17 cellular contexts compared by ENCODE assay signal in the genomic region with DNA sequence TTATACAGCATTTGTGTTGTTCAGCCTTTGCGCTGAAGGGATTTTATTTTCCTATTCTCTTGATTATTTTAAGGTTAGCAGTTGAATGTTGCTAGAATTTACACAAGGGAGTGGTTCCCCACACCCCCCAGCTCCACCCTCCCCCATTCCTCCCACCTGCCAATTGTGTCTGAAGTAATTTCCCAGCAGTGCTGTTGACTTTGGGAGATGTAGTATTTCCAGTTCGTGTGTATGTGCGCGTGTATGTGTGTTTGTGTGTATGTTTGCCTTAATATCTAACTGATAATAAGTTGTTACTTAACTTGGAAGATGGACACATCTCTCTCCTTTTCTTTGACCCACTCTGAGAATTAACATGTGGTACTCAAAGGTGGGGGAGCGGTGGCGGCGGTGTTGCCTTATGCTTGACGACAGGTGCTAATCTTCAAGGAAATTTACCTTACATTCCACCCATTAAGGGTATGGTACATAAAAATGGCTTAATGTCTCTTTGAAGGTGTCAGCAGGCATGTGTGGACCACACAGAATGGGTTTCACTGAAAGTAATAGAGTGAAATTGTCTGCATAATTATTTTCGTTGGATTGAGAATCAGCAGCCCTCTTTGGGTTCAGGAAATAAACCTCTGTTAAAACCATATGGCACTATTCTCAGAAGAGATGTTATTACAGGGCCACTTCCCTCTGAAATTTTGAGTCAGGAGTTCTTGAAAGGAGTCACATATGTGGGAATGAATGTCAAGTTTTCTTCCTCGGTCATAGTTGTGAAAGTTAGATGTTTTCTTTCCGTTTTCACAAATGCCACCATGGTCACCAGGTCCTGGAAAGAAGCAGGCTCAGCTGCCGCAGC.
DNase-seq lines count a peak whose midpoint lies in the region; ATAC-seq, FAIRE-seq and TF ChIP-seq lines count a peak whose summit lies in the region.
"Had no signal": no experiment of that assay in that cellular context is flagged by ENCODE, and none has a peak within 500 bp of the region (broad histone marks: within the 10 kb centered on the region; RNA-seq: fewer than 3 reads in every experiment).

No MANE protein-coding gene starts in this region.

- no peak overlapping the region for H2AFZ ChIP-seq in osteoblast (ENCODE audit: low read length)

- peak; percentile 13 for FAIRE-seq in urothelium cell line (lab: Jason Lieb, UNC)
- no peak for FAIRE-seq in GM12891 (lab: Jason Lieb, UNC)

- no peaks in the 10 kb centered on the region for H3K79me1 ChIP-seq in mesendoderm (ENCODE audit: low read length)

- no peak for ATAC-seq in stimulated activated naive CD8-positive, alpha-beta T cell treated with anti-CD3 and anti-CD28 coated beads, Interleukin-15, Interleukin-2, amounts not matched to agents 100 U/mL and 50 U/mL, for 24 hours
- ATAC-seq: left lobe of liver; naive thymus-derived CD8-positive, alpha-beta T cell had no signal

- no peak overlapping the region for H3K18ac ChIP-seq in mesendoderm (ENCODE audit: low read length)

- H3K27me3 Mint-ChIP-seq in stimulated activated naive CD8-positive, alpha-beta T cell treated with anti-CD3 and anti-CD28 coated beads, Interleukin-15, Interleukin-2, amounts not matched to agents 100 ng/mL and 50 ng/mL, for 24 hours = no peaks in the 10 kb centered on the region
- peaks cover 0 to 2% (median 0%) of the 10 kb centered on the region in 3 donors for H3K27me3 Mint-ChIP-seq in immature natural killer cell (ENCODE audit: low read depth in 3 of 3)
- H3K27me3 Mint-ChIP-seq: naive thymus-derived CD8-positive, alpha-beta T cell had no signal

- H3K27ac Mint-ChIP-seq in stimulated activated naive CD8-positive, alpha-beta T cell treated with anti-CD3 and anti-CD28 coated beads, Interleukin-15, Interleukin-2, amounts not matched to agents 100 ng/mL and 50 ng/mL, for 24 hours = peak overlapping the region; percentile 62
- H3K27ac Mint-ChIP-seq in immature natural killer cell = no peak overlapping the region

- DNase-seq in stimulated activated naive CD8-positive, alpha-beta T cell treated with anti-CD3 and anti-CD28 coated beads, Interleukin-15, Interleukin-2, amounts not matched to agents 100 U/mL and 50 U/mL, for 24 hours = no peak
- DNase-seq in caudate nucleus (lab: John Stamatoyannopoulos, UW) = peak in 1 of 61 donors; percentile 20
- no peak for DNase-seq in osteoblast (ENCODE audit: insufficient read length, low spot score, missing footprints)
- no peak for DNase-seq in urothelium cell line (ENCODE audit: low spot score)
- DNase-seq in mesendoderm = no peak
- DNase-seq in immature natural killer cell = no peak
- DNase-seq in GM12891 (ENCODE audit: insufficient read length, low spot score) = no peak
- DNase-seq: activated CD4-positive, alpha-beta T cell treated with anti-CD3 and anti-CD28 coated beads for 48 hours; GF-D8; HCEC 1CT; naive thymus-derived CD8-positive, alpha-beta T cell; NCI-H187; NCI-H524; stimulated activated CD4-positive, alpha-beta T cell treated with anti-CD3 and anti-CD28 coated beads, Interleukin-15, amount 100 ng/mL, for 24 hours had no signal

- no peaks in the 10 kb centered on the region for H3K9me3 ChIP-seq in osteoblast (ENCODE audit: low read depth, low read length)
- H3K9me3 ChIP-seq: adrenal gland had no signal

- H3K79me2 ChIP-seq in osteoblast (ENCODE audit: insufficient read depth, low read length) (peaks cover 50% of the 10 kb centered on the region), mesendoderm (ENCODE audit: control insufficient read depth, insufficient read depth, low read length) (no peaks in the 10 kb centered on the region)

- peaks cover 43% of the 10 kb centered on the region for H3K36me3 Mint-ChIP-seq in stimulated activated naive CD8-positive, alpha-beta T cell treated with anti-CD3 and anti-CD28 coated beads, Interleukin-15, Interleukin-2, amounts not matched to agents 100 ng/mL and 50 ng/mL, for 24 hours (ENCODE audit: low read depth)
- H3K36me3 Mint-ChIP-seq in immature natural killer cell = no peaks in the 10 kb centered on the region

- H3K4me1 ChIP-seq in osteoblast (ENCODE audit: insufficient read depth, low read length) (peaks cover 39% of the 10 kb centered on the region), mesendoderm (ENCODE audit: control insufficient read depth, low read depth, low read length) (no peaks in the 10 kb centered on the region)
- H3K4me1 ChIP-seq: adrenal gland had no signal

- H3K27ac ChIP-seq in caudate nucleus (ENCODE audit: low read depth, low read length) (peak overlapping the region; percentile 4), osteoblast (ENCODE audit: low read depth, low read length) (peak overlapping the region; percentile 57), mesendoderm (ENCODE audit: low read depth, low read length) (no peak overlapping the region)

- H3K36me3 ChIP-seq in osteoblast (ENCODE audit: insufficient read depth, low read length) (peaks cover 12% of the 10 kb centered on the region), mesendoderm (ENCODE audit: control insufficient read depth, insufficient read depth, low read length) (no peaks in the 10 kb centered on the region)
- H3K36me3 ChIP-seq: adrenal gland had no signal

- H4K20me1 ChIP-seq in osteoblast (ENCODE audit: insufficient read depth, low read length) = no peaks in the 10 kb centered on the region

- no CpG with 5 or more reads among the region's 12 CpGs for WGBS in mesendoderm (ENCODE audit: extremely low coverage, insufficient coverage, low lambda C conversion rate)

- no peak overlapping the region for H3K4ac ChIP-seq in mesendoderm (ENCODE audit: low read depth, low read length)

- no peak overlapping the region for H4K5ac ChIP-seq in mesendoderm (ENCODE audit: low read length)

- H2BK15ac ChIP-seq in mesendoderm (replicated peaks; ENCODE audit: low read depth) = no peak overlapping the region

- H2BK120ac ChIP-seq in mesendoderm (ENCODE audit: low read depth, low read length) = no peak overlapping the region

- no peak overlapping the region for H2BK5ac ChIP-seq in mesendoderm (ENCODE audit: low read length)

- peak overlapping the region; percentile 4 for H3K4me2 ChIP-seq in osteoblast (ENCODE audit: insufficient read depth, low read length)
- no peak overlapping the region for H3K4me2 ChIP-seq in mesendoderm (ENCODE audit: low read length)

- H3K23ac ChIP-seq in mesendoderm (ENCODE audit: low read length) = no peak overlapping the region

- TF ChIP-seq CTCF in osteoblast (IDR thresholded peaks at IDR 0.05; ENCODE audit: extremely low read depth, low read depth, low read length) = no peak

- H3K9me3 Mint-ChIP-seq in stimulated activated naive CD8-positive, alpha-beta T cell treated with anti-CD3 and anti-CD28 coated beads, Interleukin-15, Interleukin-2, amounts not matched to agents 100 ng/mL and 50 ng/mL, for 24 hours = no peaks in the 10 kb centered on the region
- no peaks in the 10 kb centered on the region for H3K9me3 Mint-ChIP-seq in immature natural killer cell
- H3K9me3 Mint-ChIP-seq: naive thymus-derived CD8-positive, alpha-beta T cell had no signal

- H3K9ac ChIP-seq in mesendoderm (ENCODE audit: low read length) = no peak overlapping the region

- no peak overlapping the region for H2AK5ac ChIP-seq in mesendoderm (ENCODE audit: low read length)

- H3K4me3 ChIP-seq in osteoblast (ENCODE audit: insufficient read depth, low read length) = no peak overlapping the region
- H3K4me3 ChIP-seq in mesendoderm (ENCODE audit: low read length) = no peak overlapping the region
- H3K4me3 ChIP-seq: adrenal gland had no signal

- no peak for TF ChIP-seq POLR2A in GM12891 (IDR thresholded peaks at IDR 0.05; ENCODE audit: low read depth, low read length)

- H4K8ac ChIP-seq in mesendoderm (ENCODE audit: low read depth, low read length) = no peak overlapping the region

- H3K4me1 Mint-ChIP-seq in stimulated activated naive CD8-positive, alpha-beta T cell treated with anti-CD3 and anti-CD28 coated beads, Interleukin-15, Interleukin-2, amounts not matched to agents 100 ng/mL and 50 ng/mL, for 24 hours (ENCODE audit: low read depth) = peaks cover 56% of the 10 kb centered on the region
- peaks cover 0 to 24% of the 10 kb centered on the region in 2 donors for H3K4me1 Mint-ChIP-seq in immature natural killer cell

- no peak overlapping the region for H3K56ac ChIP-seq in mesendoderm (ENCODE audit: low read length)

- H3K4me3 Mint-ChIP-seq in stimulated activated naive CD8-positive, alpha-beta T cell treated with anti-CD3 and anti-CD28 coated beads, Interleukin-15, Interleukin-2, amounts not matched to agents 100 ng/mL and 50 ng/mL, for 24 hours = no peak overlapping the region
- H3K4me3 Mint-ChIP-seq in immature natural killer cell = no peak overlapping the region
- H3K4me3 Mint-ChIP-seq: naive thymus-derived CD8-positive, alpha-beta T cell had no signal

- H3K27me3 ChIP-seq in osteoblast (ENCODE audit: insufficient read depth, low read length) (no peaks in the 10 kb centered on the region), mesendoderm (ENCODE audit: insufficient read depth, low read length, poor library complexity) (no peaks in the 10 kb centered on the region)
- H3K27me3 ChIP-seq: adrenal gland had no signal

TF ChIP-seq in GM12891, 5 proteins besides CTCF, POLR2A, EP300 and RAD21:
- TF ChIP-seq TAF1 (IDR thresholded peaks at IDR 0.05; ENCODE audit: low read depth, low read length) = no peak
